Comparison of ENCODE assay signal across 18 cellular contexts in the genomic region with DNA sequence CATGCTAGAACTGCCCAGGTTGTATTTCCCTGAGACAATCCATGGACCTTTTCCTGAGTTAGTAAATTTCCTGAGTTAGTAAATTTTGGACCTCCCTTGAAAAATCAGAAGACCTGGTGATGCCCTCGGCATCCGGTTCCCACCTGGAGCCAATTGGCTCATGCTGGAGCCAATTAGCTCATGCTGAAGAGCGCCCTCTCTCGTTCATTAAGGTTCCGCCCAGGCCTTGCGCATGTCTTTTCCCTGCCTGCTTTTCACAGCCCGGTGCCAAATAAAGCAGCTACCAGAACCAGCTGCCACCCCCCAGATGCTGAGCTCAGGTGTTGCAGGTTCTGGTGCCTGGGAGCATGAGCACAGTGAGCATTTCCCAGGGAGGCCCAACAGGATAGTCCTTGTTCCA.
DNase-seq lines count a peak whose midpoint lies in the region; ATAC-seq, FAIRE-seq and TF ChIP-seq lines count a peak whose summit lies in the region.
"Had no signal": no experiment of that assay in that cellular context is flagged by ENCODE, and none has a peak within 500 bp of the region (broad histone marks: within the 10 kb centered on the region; RNA-seq: fewer than 3 reads in every experiment).

No MANE protein-coding gene starts in this region.

- H3K27me3 Mint-ChIP-seq in activated CD8-positive, alpha-beta T cell treated with anti-CD3 and anti-CD28 coated beads for 36 hours, result no peaks in the 10 kb centered on the region
- no peaks in the 10 kb centered on the region for H3K27me3 Mint-ChIP-seq in activated CD8-positive, alpha-beta T cell treated with anti-CD3 and anti-CD28 coated beads, Interleukin-2, amount 10 ng/mL, durations not matched to agents 7 days and 5 days (ENCODE audit: low read depth)
- H3K27me3 Mint-ChIP-seq: activated CD8-positive, alpha-beta memory T cell treated with anti-CD3 and anti-CD28 coated beads, Interleukin-2, amount 10 ng/mL, durations not matched to agents 7 days and 5 days; stimulated activated naive CD8-positive, alpha-beta T cell treated with anti-CD3 and anti-CD28 coated beads, Interleukin-15, amount 100 ng/mL, for 72 hours had no signal

- TF ChIP-seq CTCF in activated CD8-positive, alpha-beta T cell treated with anti-CD3 and anti-CD28 coated beads for 36 hours (IDR thresholded peaks at IDR 0.05), result peak; percentile 9
- TF ChIP-seq CTCF in HFF-Myc (IDR thresholded peaks at IDR 0.05; ENCODE audit: low read depth, low read length, missing control alignments) (peak; percentile 25), K562 (IDR thresholded peaks at IDR 0.05 in 2 of 3, conservative IDR thresholded peaks at IDR 0.05 in 1 of 3; ENCODE audit: insufficient read depth in 2 of 3, low read depth in 1 of 3, low read length in 3 of 3) (peak; percentile 40 to 63 (median 52); a peak in 5 of 6 replicates)

- no peak overlapping the region for H4K8ac ChIP-seq in neuronal stem cell (ENCODE audit: low read depth, low read length)

- H3K4me3 ChIP-seq in HFF-Myc (replicated peaks; ENCODE audit: low read depth, low read length) (no peak overlapping the region), K562 (no peak overlapping the region), neuronal stem cell (ENCODE audit: low read length in 2 of 2) (peak overlapping the region in 1 of 2 donors; percentile 58)
- H3K4me3 ChIP-seq: body of pancreas, lung, SK-N-MC had no signal

- peaks cover 0 to 3% of the 10 kb centered on the region in 2 experiments; a peak in 1 of 5 replicates for H3K27me3 ChIP-seq in K562 (ENCODE audit: control insufficient read depth in 2 of 2, insufficient read depth in 2 of 2, low read length in 2 of 2)
- H3K27me3 ChIP-seq in neuronal stem cell (ENCODE audit: control insufficient read depth in 3 of 3, insufficient read depth in 3 of 3, low read depth in 1 of 3, low read length in 3 of 3), result no peaks in the 10 kb centered on the region
- H3K27me3 ChIP-seq: body of pancreas had no signal

- no peak overlapping the region for H3K23ac ChIP-seq in neuronal stem cell (ENCODE audit: low read depth, low read length, poor library complexity)

- DNase-seq in activated CD8-positive, alpha-beta T cell treated with anti-CD3 and anti-CD28 coated beads for 36 hours, result peak; percentile 27
- DNase-seq in activated CD8-positive, alpha-beta T cell treated with anti-CD3 and anti-CD28 coated beads, Interleukin-2, amount 10 ng/mL, durations not matched to agents 7 days and 5 days, result no peak
- DNase-seq in HFF-Myc (ENCODE audit: extremely low read depth, low read depth), result no peak
- DNase-seq in K562 (ENCODE audit: extremely low read depth in 1 of 4, low spot score in 3 of 4), result peak; percentile 15 to 42 (median 16)
- DNase-seq in neuronal stem cell (ENCODE audit: low spot score), result no peak
- no peak for DNase-seq in DMS79 (lab: John Stamatoyannopoulos, UW)
- no peak for DNase-seq in T-helper 1 cell
- DNase-seq: activated CD8-positive, alpha-beta memory T cell treated with anti-CD3 and anti-CD28 coated beads, Interleukin-2, amount 10 ng/mL, durations not matched to agents 7 days and 5 days; activated naive CD4-positive, alpha-beta T cell; AML-193; body of pancreas; DMS79 treated with DMSO at 0.1 percent for 48 hours; nucleus accumbens; stimulated activated naive CD8-positive, alpha-beta T cell treated with anti-CD3 and anti-CD28 coated beads, Interleukin-15, amount 100 ng/mL, for 72 hours had no signal

- no peak for TF ChIP-seq EP300 in K562 (IDR thresholded peaks at IDR 0.05; ENCODE audit: low read length)

- no peak overlapping the region for H2BK12ac ChIP-seq in neuronal stem cell (ENCODE audit: low read length)

- no peak overlapping the region for H3K27ac Mint-ChIP-seq in activated CD8-positive, alpha-beta T cell treated with anti-CD3 and anti-CD28 coated beads for 36 hours
- H3K27ac Mint-ChIP-seq in activated CD8-positive, alpha-beta T cell treated with anti-CD3 and anti-CD28 coated beads, Interleukin-2, amount 10 ng/mL, durations not matched to agents 7 days and 5 days, result no peak overlapping the region
- H3K27ac Mint-ChIP-seq: activated CD8-positive, alpha-beta memory T cell treated with anti-CD3 and anti-CD28 coated beads, Interleukin-2, amount 10 ng/mL, durations not matched to agents 7 days and 5 days had no signal

- no peaks in the 10 kb centered on the region for H4K20me1 ChIP-seq in K562 (replicated peaks; ENCODE audit: control insufficient read depth, insufficient read depth, low read length)

- peaks cover 34% of the 10 kb centered on the region for H3K36me3 Mint-ChIP-seq in activated CD8-positive, alpha-beta T cell treated with anti-CD3 and anti-CD28 coated beads for 36 hours (ENCODE audit: low read depth)
- peaks cover 42% of the 10 kb centered on the region for H3K36me3 Mint-ChIP-seq in activated CD8-positive, alpha-beta T cell treated with anti-CD3 and anti-CD28 coated beads, Interleukin-2, amount 10 ng/mL, durations not matched to agents 7 days and 5 days (ENCODE audit: low read depth)

- H3K9me3 Mint-ChIP-seq in activated CD8-positive, alpha-beta T cell treated with anti-CD3 and anti-CD28 coated beads for 36 hours, result no peaks in the 10 kb centered on the region
- no peaks in the 10 kb centered on the region for H3K9me3 Mint-ChIP-seq in activated CD8-positive, alpha-beta T cell treated with anti-CD3 and anti-CD28 coated beads, Interleukin-2, amount 10 ng/mL, durations not matched to agents 7 days and 5 days (ENCODE audit: insufficient read depth)
- H3K9me3 Mint-ChIP-seq: stimulated activated naive CD8-positive, alpha-beta T cell treated with anti-CD3 and anti-CD28 coated beads, Interleukin-15, amount 100 ng/mL, for 72 hours had no signal

- no peaks in the 10 kb centered on the region for H3K36me3 ChIP-seq in K562 (ENCODE audit: control insufficient read depth, insufficient read depth, low read length)
- H3K36me3 ChIP-seq in neuronal stem cell (replicated peaks in 1 of 2; ENCODE audit: control insufficient read depth in 2 of 2, insufficient read depth in 2 of 2, low read length in 2 of 2), result no peaks in the 10 kb centered on the region

- H3K4me1 Mint-ChIP-seq in activated CD8-positive, alpha-beta T cell treated with anti-CD3 and anti-CD28 coated beads for 36 hours (ENCODE audit: low read depth), result peaks cover 5% of the 10 kb centered on the region
- peaks cover 1% of the 10 kb centered on the region for H3K4me1 Mint-ChIP-seq in activated CD8-positive, alpha-beta T cell treated with anti-CD3 and anti-CD28 coated beads, Interleukin-2, amount 10 ng/mL, durations not matched to agents 7 days and 5 days (ENCODE audit: low read depth)
- H3K4me1 Mint-ChIP-seq: activated CD8-positive, alpha-beta memory T cell treated with anti-CD3 and anti-CD28 coated beads, Interleukin-2, amount 10 ng/mL, durations not matched to agents 7 days and 5 days had no signal

- H3K9me3 ChIP-seq in K562 (replicated peaks; ENCODE audit: control insufficient read depth, insufficient read depth, low read depth, low read length) (no peaks in the 10 kb centered on the region), neuronal stem cell (replicated peaks in 1 of 2; ENCODE audit: control insufficient read depth in 2 of 2, insufficient read depth in 1 of 2, low read depth in 1 of 2, low read length in 2 of 2) (no peaks in the 10 kb centered on the region)
- H3K9me3 ChIP-seq: body of pancreas had no signal

- peaks cover 5% of the 10 kb centered on the region for H3K9me1 ChIP-seq in K562 (ENCODE audit: control insufficient read depth, insufficient read depth, low read length)

- FAIRE-seq in K562 (lab: Jason Lieb, UNC), result peak; percentile 70
- FAIRE-seq: GM19239 had no signal

- H3K9ac ChIP-seq in K562 (ENCODE audit: insufficient read depth in 1 of 2, low read depth in 2 of 2, low read length in 2 of 2), result no peak overlapping the region
- no peak overlapping the region for H3K9ac ChIP-seq in neuronal stem cell (ENCODE audit: low read depth, low read length, poor library complexity)

- H3K4me1 ChIP-seq in K562 (replicated peaks in 1 of 2; ENCODE audit: control insufficient read depth in 2 of 2, insufficient read depth in 2 of 2, low read length in 2 of 2) (no peaks in the 10 kb centered on the region), neuronal stem cell (ENCODE audit: control insufficient read depth in 2 of 2, insufficient read depth in 1 of 2, low read depth in 1 of 2, low read length in 2 of 2) (no peaks in the 10 kb centered on the region)
- H3K4me1 ChIP-seq: body of pancreas had no signal

- H2AFZ ChIP-seq in K562 (ENCODE audit: low read depth, low read length), result no peak overlapping the region
- no peak overlapping the region for H2AFZ ChIP-seq in neuronal stem cell (ENCODE audit: low read length)

- no peak overlapping the region for H2BK15ac ChIP-seq in neuronal stem cell (ENCODE audit: low read length)

- no peak overlapping the region for H3K4me3 Mint-ChIP-seq in activated CD8-positive, alpha-beta T cell treated with anti-CD3 and anti-CD28 coated beads for 36 hours
- H3K4me3 Mint-ChIP-seq in activated CD8-positive, alpha-beta T cell treated with anti-CD3 and anti-CD28 coated beads, Interleukin-2, amount 10 ng/mL, durations not matched to agents 7 days and 5 days, result no peak overlapping the region
- H3K4me3 Mint-ChIP-seq: activated CD8-positive, alpha-beta memory T cell treated with anti-CD3 and anti-CD28 coated beads, Interleukin-2, amount 10 ng/mL, durations not matched to agents 7 days and 5 days; stimulated activated naive CD8-positive, alpha-beta T cell treated with anti-CD3 and anti-CD28 coated beads, Interleukin-15, amount 100 ng/mL, for 72 hours had no signal

- BruUV-seq in K562 (replicated peaks; lab: Mats Ljungman, UMichigan), result no TSS peak

- 5% methylated on average over 7 of the region's 7 CpGs for WGBS in K562 (ENCODE audit: insufficient coverage, low coverage, missing lambda C conversion rate)
- WGBS in neuronal stem cell (ENCODE audit: extremely low coverage in 2 of 2, insufficient read length in 2 of 2, insufficient replicate concordance in 1 of 2), 2 donors, result no CpG with 5 or more reads among the region's 7 CpGs

- peak overlapping the region; percentile 64 for H3K18ac ChIP-seq in neuronal stem cell (ENCODE audit: low read length)

- no peak overlapping the region for H2AK5ac ChIP-seq in neuronal stem cell (ENCODE audit: low read depth, low read length)

- in situ Hi-C loops in K562 (cut with MboI), result no loop called here

- CTCF ChIA-PET in activated CD8-positive, alpha-beta T cell treated with anti-CD3 and anti-CD28 coated beads for 36 hours (lab: Charles Lee), result interaction anchor here (0.9 to 1.4 kb wide), 5 partner anchors 19 to 142 kb away, joined by 3 to 4 read pairs (median 3); no protein-coding TSS in a partner anchor
- CTCF ChIA-PET in activated CD8-positive, alpha-beta T cell treated with anti-CD3 and anti-CD28 coated beads, Interleukin-2, amount 10 ng/mL, durations not matched to agents 7 days and 5 days (lab: Charles Lee), result interaction anchor here (1.3 to 1.6 kb wide), 3 partner anchors 31 to 199 kb away, joined by 3 to 5 read pairs (median 5); no protein-coding TSS in a partner anchor
- CTCF ChIA-PET in K562 (lab: Yijun Ruan, JAX; ENCODE audit: low intra/inter-chr PET ratio), result no interaction called here

- TF ChIP-seq RAD21 in K562 (CRISPR knock-in tag; conservative IDR thresholded peaks at IDR 0.05 in 1 of 2, IDR thresholded peaks at IDR 0.05 in 1 of 2), result peak in 1 of 2 experiments; percentile 31; a peak in 1 of 4 replicates

- H3K27ac ChIP-seq in K562 (ENCODE audit: extremely low read depth, low read depth, low read length), result no peak overlapping the region
- no peak overlapping the region for H3K27ac ChIP-seq in neuronal stem cell (replicated peaks; ENCODE audit: low read length)
- H3K27ac ChIP-seq: body of pancreas, SK-N-MC had no signal

- H4K91ac ChIP-seq in neuronal stem cell (ENCODE audit: low read depth, low read length, poor library complexity), result no peak overlapping the region

- peak; percentile 45 for ATAC-seq in activated CD8-positive, alpha-beta T cell treated with anti-CD3 and anti-CD28 coated beads for 36 hours
- ATAC-seq in activated CD8-positive, alpha-beta T cell treated with anti-CD3 and anti-CD28 coated beads, Interleukin-2, amount 10 ng/mL, durations not matched to agents 7 days and 5 days, result no peak
- peak; percentile 88 for ATAC-seq in K562
- ATAC-seq in GM21717 (IDR thresholded peaks at IDR 0.05; ENCODE audit: unreplicated experiment), result no peak
- ATAC-seq: activated CD8-positive, alpha-beta memory T cell treated with anti-CD3 and anti-CD28 coated beads, Interleukin-2, amount 10 ng/mL, durations not matched to agents 7 days and 5 days; body of pancreas; stimulated activated naive CD8-positive, alpha-beta T cell treated with anti-CD3 and anti-CD28 coated beads, Interleukin-15, amount 100 ng/mL, for 72 hours had no signal

- intact Hi-C loops in activated CD8-positive, alpha-beta T cell treated with anti-CD3 and anti-CD28 coated beads for 36 hours (cut with micrococcal nuclease), result no loop called here
- intact Hi-C loops in K562 (cut with micrococcal nuclease), result no loop called here

- no peak overlapping the region for H2BK5ac ChIP-seq in neuronal stem cell (ENCODE audit: low read length)

- H3K4me2 ChIP-seq in K562 (ENCODE audit: insufficient read depth, low read length) (no peak overlapping the region), neuronal stem cell (ENCODE audit: insufficient read depth, low read length, poor library complexity, severe bottlenecking) (no peak overlapping the region)

- H3K79me1 ChIP-seq in neuronal stem cell (ENCODE audit: low read depth, low read length), result no peaks in the 10 kb centered on the region

- no peak overlapping the region for H2BK120ac ChIP-seq in neuronal stem cell (ENCODE audit: low read depth, low read length)

- TF ChIP-seq POLR2A in K562 (conservative IDR thresholded peaks at IDR 0.05), result no peak

- H3K4ac ChIP-seq in neuronal stem cell (ENCODE audit: low read length), result no peak overlapping the region

- POLR2A ChIA-PET in activated CD8-positive, alpha-beta T cell treated with anti-CD3 and anti-CD28 coated beads for 36 hours (lab: Charles Lee), result interaction anchor here (1.1 kb wide), 1 partner anchor 18 kb away, joined by 3 read pairs; no protein-coding TSS in a partner anchor
- POLR2A ChIA-PET in activated CD8-positive, alpha-beta T cell treated with anti-CD3 and anti-CD28 coated beads, Interleukin-2, amount 10 ng/mL, durations not matched to agents 7 days and 5 days (lab: Charles Lee), result no interaction called here
- POLR2A ChIA-PET in K562 (lab: Yijun Ruan, JAX), result no interaction called here

- H3K79me2 ChIP-seq in K562 (ENCODE audit: control insufficient read depth, insufficient read depth, low read length), result no peaks in the 10 kb centered on the region

- no peak overlapping the region for H3K14ac ChIP-seq in neuronal stem cell (ENCODE audit: low read length)

Comparison
In these comparisons a context has a peak if more than half of its experiments do, and no peak if none do; other contexts are left out.
1. ATAC-seq: peak in activated CD8-positive, alpha-beta T cell treated with anti-CD3 and anti-CD28 coated beads for 36 hours (single experiment) and K562 (single experiment); none in activated CD8-positive, alpha-beta T cell treated with anti-CD3 and anti-CD28 coated beads, Interleukin-2, amount 10 ng/mL, durations not matched to agents 7 days and 5 days (single experiment) and GM21717 (single experiment).
2. DNase-seq: peak in activated CD8-positive, alpha-beta T cell treated with anti-CD3 and anti-CD28 coated beads for 36 hours (single experiment) and K562 (4 of 4); none in activated CD8-positive, alpha-beta T cell treated with anti-CD3 and anti-CD28 coated beads, Interleukin-2, amount 10 ng/mL, durations not matched to agents 7 days and 5 days (single experiment), HFF-Myc (single experiment), neuronal stem cell (single experiment), DMS79 (single experiment) and T-helper 1 cell (0 of 5).
3. Peak in every context shown above with its lines, with median percentiles within 50 percentile points of each other: CTCF ChIP-seq.